ENCODE assay signal across 11 cellular contexts in genomic region chr17:34797724-34798123, GRCh38.
A peak's percentile ranks its signal among the peaks of the same experiment; 100 is the strongest.
DNase-seq lines count a peak whose midpoint lies in the region; ATAC-seq, FAIRE-seq and TF ChIP-seq lines count a peak whose summit lies in the region.
"Had no signal": no experiment of that assay in that cellular context is flagged by ENCODE, and none has a peak within 500 bp of the region (broad histone marks: within the 10 kb centered on the region; RNA-seq: fewer than 3 reads in every experiment).

No MANE protein-coding gene starts in this region.

- intact Hi-C loops in lower leg skin (cut with DNase I; ENCODE audit: low total_unique reads) (no loop called here), kidney (cut with DNase I) (no loop called here)

- no peaks in the 10 kb centered on the region for H3K36me3 ChIP-seq in kidney (ENCODE audit: control insufficient read depth in 1 of 2, insufficient read depth in 2 of 2, low read length in 2 of 2)

- H3K9ac ChIP-seq in kidney (ENCODE audit: low read length in 2 of 2) = no peak overlapping the region
- H3K9ac ChIP-seq: KMS-11 had no signal

- no peak overlapping the region for H3K27ac ChIP-seq in kidney (ENCODE audit: low read depth in 2 of 2, low read length in 2 of 2)
- H3K27ac ChIP-seq: KMS-11 had no signal

- 10 to 15% methylated on average over 10 of the region's 10 CpGs for WGBS in lower leg skin, 2 donors

- ATAC-seq in GM18520 (IDR thresholded peaks at IDR 0.05; ENCODE audit: unreplicated experiment) = no peak

- H3K4me3 ChIP-seq in lower leg skin (ENCODE audit: low read depth, poor library complexity, severe bottlenecking) = no peak overlapping the region
- no peak overlapping the region for H3K4me3 ChIP-seq in kidney (ENCODE audit: low read length in 2 of 2)

- TF ChIP-seq CTCF in lower leg skin (IDR thresholded peaks at IDR 0.05) (no peak), kidney (IDR thresholded peaks at IDR 0.05; ENCODE audit: borderline replicate concordance, extremely low read depth, insufficient read depth) (no peak)

- DNase-seq in H54 (ENCODE audit: insufficient read length, low spot score) (peak; percentile 42), RPMI8226 (peak; percentile 47), erythroblast (lab: John Stamatoyannopoulos, UW) (peak; percentile 20 to 41), lower leg skin (ENCODE audit: low spot score in 2 of 2) (no peak), NK-92 (lab: John Stamatoyannopoulos, UW; ENCODE audit: unreplicated experiment) (no peak), kidney (no peak)
- DNase-seq in stimulated activated CD4-positive, alpha-beta T cell treated with anti-CD3 and anti-CD28 coated beads, Interleukin-12 subunit alpha, Interleukin-12 subunit beta, amount 100 ng/mL, for 4 hours = peak; percentile 10
- DNase-seq: activated CD4-positive, CD25-positive, alpha-beta regulatory T cell; right cardiac atrium had no signal

- no peaks in the 10 kb centered on the region for H3K4me1 ChIP-seq in kidney (ENCODE audit: control insufficient read depth in 1 of 2, insufficient read depth in 1 of 2, low read depth in 1 of 2, low read length in 2 of 2)

- FAIRE-seq in H54 (lab: Jason Lieb, UNC) (no peak), kidney (lab: Jason Lieb, UNC) (no peak)

- peaks cover 0 to 13% of the 10 kb centered on the region in 2 donors for H3K9me3 ChIP-seq in kidney (ENCODE audit: control insufficient read depth in 1 of 2, low read length in 2 of 2)

- no peak for TF ChIP-seq POLR2A in H54 (IDR thresholded peaks at IDR 0.05; ENCODE audit: low read depth, low read length)
- no peak for TF ChIP-seq POLR2A in erythroblast (IDR thresholded peaks at IDR 0.05; ENCODE audit: low read length)
- TF ChIP-seq POLR2A in lower leg skin (IDR thresholded peaks at IDR 0.05) = no peak

Comparison
In these comparisons a context has a peak if more than half of its experiments do, and no peak if none do; other contexts are left out.
1. DNase-seq: peak in H54 (single experiment), RPMI8226 (single experiment), erythroblast (2 of 2) and stimulated activated CD4-positive, alpha-beta T cell treated with anti-CD3 and anti-CD28 coated beads, Interleukin-12 subunit alpha, Interleukin-12 subunit beta, amount 100 ng/mL, for 4 hours (single experiment); none in lower leg skin (0 of 2), NK-92 (single experiment) and kidney (single experiment).